Comparison of ENCODE assay signal across 21 cellular contexts in the genomic region with DNA sequence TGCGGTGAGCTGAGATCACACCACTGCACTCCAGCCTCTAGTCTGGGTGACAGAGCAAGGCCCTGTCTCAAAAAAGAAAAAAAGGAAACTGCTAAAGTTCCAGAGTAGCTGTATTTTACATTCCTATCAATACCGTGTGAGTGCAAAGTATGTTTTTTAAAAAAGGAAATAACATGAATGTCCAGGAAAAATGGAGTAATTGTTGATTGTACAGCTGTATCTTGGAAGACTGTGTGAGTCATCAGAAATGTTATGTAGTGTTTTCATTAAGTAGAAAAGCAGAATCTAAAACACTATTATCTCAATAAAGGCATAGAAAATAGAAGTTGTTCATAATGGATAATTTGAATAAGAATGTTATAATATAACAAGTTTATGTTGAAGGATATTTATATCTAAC. TPM values are rescaled to one million over a fixed set of nuclear protein-coding genes. Genes with fewer than 3 reads are reported as not detected.
DNase-seq lines count a peak whose midpoint lies in the region; ATAC-seq and TF ChIP-seq lines count a peak whose summit lies in the region.
"Had no signal": no experiment of that assay in that cellular context is flagged by ENCODE, and none has a peak within 500 bp of the region (broad histone marks: within the 10 kb centered on the region; RNA-seq: fewer than 3 reads in every experiment).

No MANE protein-coding gene starts in this region.

- H3K27ac Mint-ChIP-seq in CD4-positive, alpha-beta T cell, result no peak overlapping the region
- H3K27ac Mint-ChIP-seq: activated CD4-positive, alpha-beta T cell treated with anti-CD3 and anti-CD28 coated beads for 36 hours; activated naive CD8-positive, alpha-beta T cell; activated T-helper 1 cell treated with anti-CD3 and anti-CD28 coated beads, Interleukin-12 subunit alpha, Interleukin-12 subunit beta, Interleukin-2, Interleukin-4 antibody, amounts not matched to agents 30 ng/mL and 10 ng/mL and 1 ng/mL, durations not matched to agents 14 hours and 24 hours and 36 hours; progenitor cell of endocrine pancreas had no signal

- CTCF ChIA-PET in CD4-positive, alpha-beta T cell (lab: Charles Lee), result no interaction called here

- H3K27me3 ChIP-seq in CD4-positive, alpha-beta T cell (ENCODE audit: control insufficient read depth, insufficient read depth, low read length), result no peaks in the 10 kb centered on the region
- H3K27me3 ChIP-seq: tibial nerve had no signal

- ATAC-seq in left lobe of liver, result no peak
- ATAC-seq in CD4-positive, alpha-beta T cell (ENCODE audit: poor library complexity), result no peak
- ATAC-seq: activated CD4-positive, alpha-beta T cell treated with anti-CD3 and anti-CD28 coated beads for 36 hours had no signal

- no peaks in the 10 kb centered on the region for H3K27me3 Mint-ChIP-seq in CD4-positive, alpha-beta T cell
- H3K27me3 Mint-ChIP-seq: activated CD4-positive, alpha-beta T cell treated with anti-CD3 and anti-CD28 coated beads for 36 hours; activated naive CD8-positive, alpha-beta T cell; progenitor cell of endocrine pancreas had no signal

- H3K4me3 ChIP-seq in fibroblast of pulmonary artery (replicated peaks; ENCODE audit: low read depth, low read length), result no peak overlapping the region
- H3K4me3 ChIP-seq: tibial nerve had no signal

- intact Hi-C loops in posterior vena cava (cut with DNase I), result no loop called here
- intact Hi-C loops in CD4-positive, alpha-beta T cell (cut with DNase I, micrococcal nuclease), result no loop called here

- no peaks in the 10 kb centered on the region for H3K9me3 ChIP-seq in CD4-positive, alpha-beta T cell (ENCODE audit: control insufficient read depth, low read length)
- H3K9me3 ChIP-seq: tibial nerve had no signal

- peaks cover 57% of the 10 kb centered on the region for H3K36me3 Mint-ChIP-seq in CD4-positive, alpha-beta T cell (ENCODE audit: low read depth)

- H3K4me1 Mint-ChIP-seq in CD4-positive, alpha-beta T cell (ENCODE audit: low read depth), result peaks cover 28% of the 10 kb centered on the region

- no peak overlapping the region for H3K4me3 Mint-ChIP-seq in CD4-positive, alpha-beta T cell
- H3K4me3 Mint-ChIP-seq: activated CD4-positive, alpha-beta T cell treated with anti-CD3 and anti-CD28 coated beads for 36 hours; activated naive CD8-positive, alpha-beta T cell; activated T-helper 1 cell treated with anti-CD3 and anti-CD28 coated beads, Interleukin-12 subunit alpha, Interleukin-12 subunit beta, Interleukin-2, Interleukin-4 antibody, amounts not matched to agents 30 ng/mL and 10 ng/mL and 1 ng/mL, durations not matched to agents 14 hours and 24 hours and 36 hours had no signal

- DNase-seq in EH (ENCODE audit: low read depth), result peak; percentile 68
- peak; percentile 30 for DNase-seq in amniotic epithelial cell (ENCODE audit: low read depth)
- DNase-seq in fibroblast of pulmonary artery (ENCODE audit: low read depth), result peak; percentile 74
- peak; percentile 15 for DNase-seq in stromal cell of bone marrow (ENCODE audit: low read depth)
- no peak for DNase-seq in posterior vena cava (ENCODE audit: low spot score)
- DNase-seq in left lobe of liver (ENCODE audit: low spot score), result no peak
- no peak for DNase-seq in CD4-positive, alpha-beta T cell
- DNase-seq: activated CD4-positive, alpha-beta T cell treated with anti-CD3 and anti-CD28 coated beads for 36 hours; erythroblast; GDM1; glutamatergic neuron; MM.1S; NCI-H1694; NCI-H69; stimulated activated CD4-positive, alpha-beta T cell treated with anti-CD3 and anti-CD28 coated beads, Interleukin-2, amount 100 ng/mL, for 24 hours; stimulated activated naive CD4-positive, alpha-beta T cell had no signal

- POLR2A ChIA-PET in CD4-positive, alpha-beta T cell (lab: Charles Lee), result no interaction called here

- no peak overlapping the region for H3K27ac ChIP-seq in CD4-positive, alpha-beta T cell (ENCODE audit: low read depth, low read length)
- H3K27ac ChIP-seq: C4-2B, tibial nerve had no signal

- no peaks in the 10 kb centered on the region for H3K9me3 Mint-ChIP-seq in CD4-positive, alpha-beta T cell
- H3K9me3 Mint-ChIP-seq: activated T-helper 1 cell treated with anti-CD3 and anti-CD28 coated beads, Interleukin-12 subunit alpha, Interleukin-12 subunit beta, Interleukin-2, Interleukin-4 antibody, amounts not matched to agents 30 ng/mL and 10 ng/mL and 1 ng/mL, durations not matched to agents 14 hours and 24 hours and 36 hours had no signal

- no peak for TF ChIP-seq CTCF in fibroblast of pulmonary artery (IDR thresholded peaks at IDR 0.05; ENCODE audit: low read length, missing control alignments)
- no peak for TF ChIP-seq CTCF in CD4-positive, alpha-beta T cell (IDR thresholded peaks at IDR 0.05)

RNA-seq across cellular contexts. Expression of a gene that starts 53.9 kb away (rescaled TPM):
- 10 to 100 TPM; 19.9 to 24.2 TPM for total RNA-seq in posterior vena cava
- 6.5 TPM for total RNA-seq in left lobe of liver
- total RNA-seq in CD4-positive, alpha-beta T cell, result 10 to 100 TPM; 40.7 to 41.0 TPM

Comparison
In these comparisons a context has a peak if more than half of its experiments do, and no peak if none do; other contexts are left out.
1. DNase-seq: peak in EH (single experiment), amniotic epithelial cell (single experiment), fibroblast of pulmonary artery (single experiment) and stromal cell of bone marrow (single experiment); none in posterior vena cava (single experiment), left lobe of liver (single experiment) and CD4-positive, alpha-beta T cell (0 of 10).